23 cellular contexts compared by ENCODE assay signal in genomic region chr15:91752081-91752810, GRCh38.
A peak's percentile ranks its signal among the peaks of the same experiment; 100 is the strongest.
DNase-seq lines count a peak whose midpoint lies in the region; ATAC-seq and TF ChIP-seq lines count a peak whose summit lies in the region.
"Had no signal": no experiment of that assay in that cellular context is flagged by ENCODE, and none has a peak within 500 bp of the region (broad histone marks: within the 10 kb centered on the region; RNA-seq: fewer than 3 reads in every experiment).

No MANE protein-coding gene starts in this region.

- no peaks in the 10 kb centered on the region for H3K36me3 ChIP-seq in mucosa of descending colon (ENCODE audit: low read depth)
- H3K36me3 ChIP-seq: neutrophil, SJCRH30 had no signal

- H3K9me3 ChIP-seq in mucosa of descending colon: no peaks in the 10 kb centered on the region
- H3K9me3 ChIP-seq: neutrophil, SJCRH30 had no signal

- no peaks in the 10 kb centered on the region for H3K4me1 ChIP-seq in mucosa of descending colon (ENCODE audit: low read depth)
- H3K4me1 ChIP-seq: A549, SJCRH30 had no signal

- intact Hi-C loops in mucosa of descending colon (cut with DNase I, micrococcal nuclease): no loop called here

- peak; percentile 6 for DNase-seq in SIG-M5 treated with dmso at 0.1 percent for 504 hours (lab: John Stamatoyannopoulos, UW; ENCODE audit: unreplicated experiment)
- DNase-seq in SIG-M5 (lab: John Stamatoyannopoulos, UW): no peak
- DNase-seq in caudate nucleus (lab: John Stamatoyannopoulos, UW): peak in 46 of 61 donors; percentile 7 to 72 (median 44)
- peak; percentile 37 for DNase-seq in medulla oblongata (ENCODE audit: extremely low spot score)
- DNase-seq in mucosa of descending colon: no peak
- DNase-seq in NCI-H1048 (lab: John Stamatoyannopoulos, UW): no peak
- DNase-seq: activated CD4-positive, alpha-beta T cell treated with anti-CD3 and anti-CD28 coated beads for 1 hour; activated gamma-delta T cell; activated naive CD8-positive, alpha-beta T cell treated with anti-CD3 and anti-CD28 coated beads, Interleukin-2, amount 50 U/mL, for 24 hours; activated T-cell treated with anti-CD3 and anti-CD28 coated beads, Interleukin-2, amount 50 U/mL, for 1 hour; DMS153; GM23248; NCI-H1436; NCI-H2171 treated with DMSO at 0.1 percent for 48 hours; SJCRH30; stimulated activated CD4-positive, alpha-beta T cell treated with anti-CD3 and anti-CD28 coated beads, Interleukin-1b, Interleukin-23, amount 100 ng/mL, for 48 hours had no signal

- no peak for TF ChIP-seq CTCF in mucosa of descending colon (IDR thresholded peaks at IDR 0.05)

- ATAC-seq in GM18868 (IDR thresholded peaks at IDR 0.05; ENCODE audit: unreplicated experiment) (no peak), mucosa of descending colon (no peak)
- ATAC-seq: A549; activated naive CD8-positive, alpha-beta T cell treated with anti-CD3 and anti-CD28 coated beads, Interleukin-2, amount 50 U/mL, for 24 hours had no signal

- H3K27ac ChIP-seq in caudate nucleus (ENCODE audit: low read depth, low read length): peak overlapping the region; percentile 94
- peak overlapping the region; percentile 91 for H3K27ac ChIP-seq in temporal lobe (ENCODE audit: low read depth, low read length)
- H3K27ac ChIP-seq: A549, coronary artery, GM23248, neutrophil, SJCRH30, skin epidermis had no signal

- no peak overlapping the region for H3K4me3 ChIP-seq in mucosa of descending colon
- H3K4me3 ChIP-seq: A549, coronary artery, GM23248, lung, SJCRH30, skin epidermis had no signal

Comparison
In these comparisons a context has a peak if more than half of its experiments do, and no peak if none do; other contexts are left out.
1. DNase-seq: peak in SIG-M5 treated with dmso at 0.1 percent for 504 hours (single experiment), caudate nucleus (46 of 61) and medulla oblongata (single experiment); none in SIG-M5 (single experiment), mucosa of descending colon (0 of 3) and NCI-H1048 (single experiment).